Comparison of ENCODE assay signal across 11 cellular contexts in the genomic region with DNA sequence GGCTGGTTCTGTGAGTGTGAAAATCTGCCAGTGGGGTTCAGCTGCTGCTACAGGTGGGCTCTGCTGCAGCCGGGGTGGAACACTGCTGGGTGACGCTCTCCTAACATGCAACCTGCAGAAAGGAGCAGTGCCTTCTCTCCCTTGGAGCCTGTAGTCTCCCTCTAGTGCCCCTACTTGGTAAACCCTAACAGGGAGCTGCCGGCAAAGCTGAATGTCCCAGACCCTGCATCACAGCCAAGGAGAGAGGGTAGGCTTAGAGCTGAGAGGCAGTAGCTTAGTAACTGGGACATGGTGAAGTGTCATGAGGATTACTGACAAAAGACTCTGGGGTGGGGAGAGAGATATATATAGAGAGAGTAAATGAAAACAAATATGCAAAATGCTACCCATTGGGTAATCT. TPM values are rescaled to one million over a fixed set of nuclear protein-coding genes. Genes with fewer than 3 reads are reported as not detected.
DNase-seq lines count a peak whose midpoint lies in the region; ATAC-seq and TF ChIP-seq lines count a peak whose summit lies in the region.
"Had no signal": no experiment of that assay in that cellular context is flagged by ENCODE, and none has a peak within 500 bp of the region (broad histone marks: within the 10 kb centered on the region; RNA-seq: fewer than 3 reads in every experiment).

No MANE protein-coding gene starts in this region.

- intact Hi-C loops in mucosa of descending colon (cut with DNase I, micrococcal nuclease) (no loop called here), uterus (cut with DNase I; ENCODE audit: low total_unique reads) (no loop called here)

- H3K27me3 ChIP-seq in brain microvascular endothelial cell (replicated peaks) (no peaks in the 10 kb centered on the region), uterus (no peaks in the 10 kb centered on the region)

- H3K4me3 ChIP-seq in brain microvascular endothelial cell (ENCODE audit: low read depth, low read length) (no peak overlapping the region), mucosa of descending colon (no peak overlapping the region), uterus (no peak overlapping the region)

- peaks cover 1% of the 10 kb centered on the region; the same call in 1 of the 2 replicates for H3K27me3 Mint-ChIP-seq in HFFc6 (ENCODE audit: insufficient read depth)
- no peaks in the 10 kb centered on the region for H3K27me3 Mint-ChIP-seq in mesothelial cell of epicardium (ENCODE audit: low read depth)
- H3K27me3 Mint-ChIP-seq: activated naive CD8-positive, alpha-beta T cell had no signal

- no peaks in the 10 kb centered on the region for H3K4me1 ChIP-seq in mucosa of descending colon (ENCODE audit: low read depth)
- no peaks in the 10 kb centered on the region for H3K4me1 ChIP-seq in uterus

- in situ Hi-C loops in brain microvascular endothelial cell (cut with HindIII; ENCODE audit: low pct_ligation_motif_present, low sequenced_read_pairs), result no loop called here

- H3K4me1 Mint-ChIP-seq in HFFc6 (ENCODE audit: low read depth), result peaks cover 28% of the 10 kb centered on the region
- no peaks in the 10 kb centered on the region for H3K4me1 Mint-ChIP-seq in mesothelial cell of epicardium

- H3K27ac ChIP-seq in brain microvascular endothelial cell (no peak overlapping the region), uterus (no peak overlapping the region)
- H3K27ac ChIP-seq: HL-60 had no signal

- H3K9me3 ChIP-seq in mucosa of descending colon (no peaks in the 10 kb centered on the region), uterus (no peaks in the 10 kb centered on the region)

- H3K36me3 ChIP-seq in brain microvascular endothelial cell (replicated peaks), result no peaks in the 10 kb centered on the region
- no peaks in the 10 kb centered on the region for H3K36me3 ChIP-seq in mucosa of descending colon (ENCODE audit: low read depth)
- no peaks in the 10 kb centered on the region for H3K36me3 ChIP-seq in uterus

- H3K4me3 Mint-ChIP-seq in HFFc6, result no peak overlapping the region
- H3K4me3 Mint-ChIP-seq in mesothelial cell of epicardium, result no peak overlapping the region
- H3K4me3 Mint-ChIP-seq: activated naive CD8-positive, alpha-beta T cell had no signal

- peaks cover 26% of the 10 kb centered on the region; the same call in 1 of the 2 replicates for H3K36me3 Mint-ChIP-seq in HFFc6 (ENCODE audit: low read depth)
- peaks cover 5% of the 10 kb centered on the region for H3K36me3 Mint-ChIP-seq in mesothelial cell of epicardium
- H3K36me3 Mint-ChIP-seq: activated naive CD8-positive, alpha-beta T cell had no signal

- DNase-seq in DMS114 treated with DMSO at 0.1 percent for 48 hours (lab: John Stamatoyannopoulos, UW; ENCODE audit: unreplicated experiment) (peak; percentile 42), HFFc6 (no peak), brain microvascular endothelial cell (no peak), mucosa of descending colon (no peak), mesothelial cell of epicardium (ENCODE audit: low spot score in 2 of 2, unreplicated experiment in 2 of 2) (no peak), uterus (no peak)
- no peak for DNase-seq in stimulated activated CD4-positive, alpha-beta T cell treated with anti-CD3 and anti-CD28 coated beads, Interleukin-4, amount 100 ng/mL, for 1 hour
- DNase-seq: NCI-H2081 had no signal

- H3K27ac Mint-ChIP-seq in HFFc6 (no peak overlapping the region), mesothelial cell of epicardium (no peak overlapping the region)
- H3K27ac Mint-ChIP-seq: activated naive CD8-positive, alpha-beta T cell had no signal

- TF ChIP-seq POLR2A in uterus (IDR thresholded peaks at IDR 0.05), result no peak

- TF ChIP-seq CTCF in HFFc6 (IDR thresholded peaks at IDR 0.05) (peak; percentile 40; the same call in 1 of the 2 replicates), brain microvascular endothelial cell (IDR thresholded peaks at IDR 0.05; ENCODE audit: low read depth, low read length, missing control alignments) (peak; percentile 56), mucosa of descending colon (IDR thresholded peaks at IDR 0.05) (no peak), mesothelial cell of epicardium (IDR thresholded peaks at IDR 0.05; ENCODE audit: unreplicated experiment) (no peak), uterus (IDR thresholded peaks at IDR 0.05) (no peak)

- peak; percentile 50 for ATAC-seq in mucosa of descending colon
- no peak for ATAC-seq in GM21526 (IDR thresholded peaks at IDR 0.05; ENCODE audit: low FRiP score, unreplicated experiment)

- H3K9me3 Mint-ChIP-seq in HFFc6 (no peaks in the 10 kb centered on the region), mesothelial cell of epicardium (no peaks in the 10 kb centered on the region)

RNA-seq across cellular contexts. Expression of a gene that starts 9.8 kb away (rescaled TPM):
- 10 to 100 TPM; 10.8 to 25.4 (median 24.0) TPM for total RNA-seq in HFFc6 (2021; fragmentation: NEBNext Ultra II Directional; extraction: Animal tissue kit (Norgen Biotek cat#: 25700))
- total RNA-seq in mucosa of descending colon (10 to 100 TPM in 1 of 3 donors, 1 to 10 TPM in 2; 2.8 to 13.4 (median 4.6) TPM), mesothelial cell of epicardium (13.1 to 13.9 TPM (median 13.6 TPM) in 3 replicates), uterus (1 to 10 TPM in 1 of 4 donors, under 1 TPM in 1, not detected in 2; 0.82 to 9.7 TPM)

RNA-seq across cellular contexts. Expression of a gene that starts 20.3 kb away (rescaled TPM):
- total RNA-seq in HFFc6 (2021; fragmentation: NEBNext Ultra II Directional; extraction: Animal tissue kit (Norgen Biotek cat#: 25700)), result 1 to 10 TPM in 2 of 6 experiments, under 1 TPM in 4; 0.55 to 1.2 (median 0.94) TPM
- total RNA-seq in mucosa of descending colon, result 1 to 10 TPM in 2 of 3 donors, under 1 TPM in 1; 0.43 to 1.4 (median 1.3) TPM
- total RNA-seq in mesothelial cell of epicardium, result 8.9 to 12.0 TPM (median 10.9 TPM) in 3 replicates
- total RNA-seq in uterus, result 10 to 100 TPM in 1 of 4 donors, 1 to 10 TPM in 2, not detected in 1; 1.5 to 14.1 (median 7.3) TPM

RNA-seq across cellular contexts. Expression of a gene that starts 40.1 kb away (rescaled TPM):
- total RNA-seq in HFFc6 (2021; fragmentation: NEBNext Ultra II Directional; extraction: Animal tissue kit (Norgen Biotek cat#: 25700)), result 100 to 1,000 TPM in 2 of 6 experiments, 10 to 100 TPM in 4; 88.0 to 106 (median 93.3) TPM
- 100 to 1,000 TPM in 2 of 3 donors, 10 to 100 TPM in 1; 95.8 to 113 (median 106) TPM for total RNA-seq in mucosa of descending colon
- 195 to 200 TPM (median 199 TPM) in 3 replicates for total RNA-seq in mesothelial cell of epicardium
- 100 to 1,000 TPM in 1 of 4 donors, 10 to 100 TPM in 3; 35.0 to 147 (median 65.5) TPM for total RNA-seq in uterus

Comparison
In these comparisons a context has a peak if more than half of its experiments do, and no peak if none do; other contexts are left out.
1. CTCF ChIP-seq: peak in HFFc6 (single experiment) and brain microvascular endothelial cell (single experiment); none in mucosa of descending colon (single experiment), mesothelial cell of epicardium (single experiment) and uterus (0 of 4).